8 cellular contexts compared by ENCODE assay signal in genomic region chr19:14089412-14089661, GRCh38. TPM values are rescaled to one million over a fixed set of nuclear protein-coding genes. Genes with fewer than 3 reads are reported as not detected.
DNase-seq lines count a peak whose midpoint lies in the region; ATAC-seq and TF ChIP-seq lines count a peak whose summit lies in the region.

No MANE protein-coding gene starts in this region.

- peak overlapping the region; percentile 53 for H3K9ac ChIP-seq in OCI-LY3 (ENCODE audit: low read length)

- 10% methylated on average over 16 of the region's 16 CpGs for WGBS in prostate gland

- H2AFZ ChIP-seq in OCI-LY3 (ENCODE audit: low read depth, low read length), result peak overlapping the region; percentile 36; the same call in 1 of the 2 replicates

- TF ChIP-seq POLR2A in prostate gland (IDR thresholded peaks at IDR 0.05), result no peak

- intact Hi-C loops in prostate gland (cut with DNase I), result loop anchor here (10.0 kb wide), 1 partner anchor 315 kb away; the partner anchor contains the start of gene C19orf53

- ATAC-seq in GM21786 (IDR thresholded peaks at IDR 0.05; ENCODE audit: unreplicated experiment), result no peak

- H3K27ac ChIP-seq in OCI-LY3 (ENCODE audit: low read length) (no peak overlapping the region), prostate gland (peak overlapping the region in 1 of 2 donors; percentile 92)

- no peaks in the 10 kb centered on the region for H4K20me1 ChIP-seq in OCI-LY3 (ENCODE audit: insufficient read depth, low read length)

- peaks cover 12% of the 10 kb centered on the region for H3K4me1 ChIP-seq in OCI-LY3 (ENCODE audit: low read length)
- H3K4me1 ChIP-seq in prostate gland (replicated peaks), result no peaks in the 10 kb centered on the region

- H3K9me3 ChIP-seq in OCI-LY3 (ENCODE audit: insufficient read depth, low read length) (peaks cover 7% of the 10 kb centered on the region; the same call in 1 of the 2 replicates), prostate gland (no peaks in the 10 kb centered on the region)

- H3K36me3 ChIP-seq in OCI-LY3 (replicated peaks; ENCODE audit: low read depth, low read length), result peaks cover 23% of the 10 kb centered on the region
- no peaks in the 10 kb centered on the region for H3K36me3 ChIP-seq in prostate gland

- DNase-seq in epithelial cell of proximal tubule (ENCODE audit: low read depth) (no peak), prostate gland (ENCODE audit: low spot score) (no peak), Kasumi-1 (lab: John Stamatoyannopoulos, UW) (no peak), GM19240 (ENCODE audit: insufficient read length, low spot score) (no peak), retina (no peak)

- no peaks in the 10 kb centered on the region for H3K79me2 ChIP-seq in OCI-LY3 (ENCODE audit: low read length)

- TF ChIP-seq CTCF in GM12873 (IDR thresholded peaks at IDR 0.05; ENCODE audit: insufficient read depth, low read depth, low read length, missing control alignments) (peak; percentile 32), OCI-LY3 (IDR thresholded peaks at IDR 0.05; ENCODE audit: low read depth, low read length) (peak; percentile 32; the same call in 1 of the 2 replicates), epithelial cell of proximal tubule (conservative IDR thresholded peaks at IDR 0.05; ENCODE audit: low read depth, low read length) (peak; percentile 8), prostate gland (IDR thresholded peaks at IDR 0.05) (no peak)

- no peaks in the 10 kb centered on the region for H3K27me3 ChIP-seq in OCI-LY3 (ENCODE audit: low read depth, low read length)
- no peaks in the 10 kb centered on the region for H3K27me3 ChIP-seq in prostate gland (replicated peaks; ENCODE audit: insufficient read depth)

- peak overlapping the region; percentile 86 for H3K4me2 ChIP-seq in OCI-LY3 (ENCODE audit: low read length)

- H3K4me3 ChIP-seq in OCI-LY3 (ENCODE audit: low read length) (peak overlapping the region; percentile 88), epithelial cell of proximal tubule (ENCODE audit: low read depth, low read length) (peak overlapping the region; percentile 60), prostate gland (peak overlapping the region; percentile 82 to 89)

RNA-seq across cellular contexts. Expression of gene SAMD1, which starts 1.2 kb away (rescaled TPM):
- 30.7 and 53.6 TPM in 2 replicates for total RNA-seq in epithelial cell of proximal tubule
- 10 to 100 TPM; 25.4 to 48.2 TPM for total RNA-seq in prostate gland

RNA-seq across cellular contexts. Expression of gene C19orf67, which starts 3.8 kb away (rescaled TPM):
- total RNA-seq in epithelial cell of proximal tubule (0.63 TPM in 1 of 2 replicates, not detected in the other), prostate gland (under 1 TPM in 1 of 2 donors, not detected in 1; 0.97 TPM)

RNA-seq across cellular contexts. Expression of gene MISP3, which starts 16.8 kb away (rescaled TPM):
- total RNA-seq in epithelial cell of proximal tubule (0.80 and 6.0 TPM in 2 replicates), prostate gland (10 to 100 TPM; 12.4 to 17.2 TPM)

RNA-seq across cellular contexts. Expression of gene PALM3, which starts 27.5 kb away (rescaled TPM):
- 0.17 and 0.36 TPM in 2 replicates for total RNA-seq in epithelial cell of proximal tubule
- total RNA-seq in prostate gland, result 10 to 100 TPM in 1 of 2 donors, 1 to 10 TPM in 1; 1.8 to 16.1 TPM

RNA-seq across cellular contexts. Expression of gene PRKACA, which starts 28.2 kb away (rescaled TPM):
- total RNA-seq in epithelial cell of proximal tubule (40.8 and 41.0 TPM in 2 replicates), prostate gland (100 to 1,000 TPM in 1 of 2 donors, 10 to 100 TPM in 1; 34.8 to 106 TPM)

Comparison
In these comparisons a context has a peak if more than half of its experiments do, and no peak if none do; other contexts are left out.
1. CTCF ChIP-seq: peak in GM12873 (single experiment), OCI-LY3 (single experiment) and epithelial cell of proximal tubule (single experiment); none in prostate gland (0 of 4).
2. Peak in every context shown above with its lines, with median percentiles within 50 percentile points of each other: H3K4me3 ChIP-seq.